Comparison of ENCODE assay signal across 13 cellular contexts in genomic region chr16:57846078-57846697, GRCh38. TPM values are rescaled to one million over a fixed set of nuclear protein-coding genes. Genes with fewer than 3 reads are reported as not detected.
DNase-seq lines count a peak whose midpoint lies in the region; ATAC-seq and TF ChIP-seq lines count a peak whose summit lies in the region.
"Had no signal": no experiment of that assay in that cellular context is flagged by ENCODE, and none has a peak within 500 bp of the region (broad histone marks: within the 10 kb centered on the region; RNA-seq: fewer than 3 reads in every experiment).

No MANE protein-coding gene starts in this region.

- peak overlapping the region; percentile 40 to 94 (median 74); a peak in 6 of 7 replicates for H3K27ac Mint-ChIP-seq in H9

- no peaks in the 10 kb centered on the region for H4K20me1 ChIP-seq in H9 (ENCODE audit: control insufficient read depth, insufficient read depth, insufficient read length)
- H4K20me1 ChIP-seq: BLaER1 treated with 17β-estradiol and CSF1 and Interleukin-3, amounts not matched to agents 10 nM and 100 nM had no signal

- H3K4me1 ChIP-seq in H9 (ENCODE audit: insufficient read depth, low read length) (peaks cover 6% of the 10 kb centered on the region; the same call in 1 of the 2 replicates), neuronal stem cell (ENCODE audit: control insufficient read depth in 2 of 2, insufficient read depth in 1 of 2, low read depth in 1 of 2, low read length in 2 of 2) (peaks cover 8 to 13% of the 10 kb centered on the region in 2 donors)

- H3K4me3 Mint-ChIP-seq in H9, result peak overlapping the region; percentile 31 to 47
- H3K4me3 Mint-ChIP-seq: natural killer cell treated with Interleukin-12 subunit alpha and Interleukin-12 subunit beta and Interleukin-15 and Interleukin-18, amount 100 ng/mL, for 72 hours had no signal

- no peak overlapping the region for H4K91ac ChIP-seq in H9 (ENCODE audit: insufficient read length, low read depth, low read length)
- H4K91ac ChIP-seq in neuronal stem cell (ENCODE audit: low read depth, low read length, poor library complexity), result no peak overlapping the region

- TF ChIP-seq CTCF in H9 (conservative IDR thresholded peaks at IDR 0.05) (no peak), choroid plexus epithelial cell (conservative IDR thresholded peaks at IDR 0.05; ENCODE audit: low read depth, low read length) (no peak)

- H2BK120ac ChIP-seq in H9 (ENCODE audit: low read depth, low read length, poor library complexity, severe bottlenecking) (no peak overlapping the region), neuronal stem cell (ENCODE audit: low read depth, low read length) (no peak overlapping the region)

- no peak overlapping the region for H3K4ac ChIP-seq in H9 (ENCODE audit: low read depth, low read length)
- H3K4ac ChIP-seq in neuronal stem cell (ENCODE audit: low read length), result no peak overlapping the region

- H3K4me2 ChIP-seq in H9 (ENCODE audit: insufficient read depth, insufficient read length, low read length) (peak overlapping the region; percentile 44), neuronal stem cell (ENCODE audit: insufficient read depth, low read length, poor library complexity, severe bottlenecking) (no peak overlapping the region)

- H3K27me3 Mint-ChIP-seq in H9 (ENCODE audit: low read depth), result peaks cover 12% of the 10 kb centered on the region

- H4K5ac ChIP-seq in H9 (ENCODE audit: insufficient read length, low read depth, low read length), result no peak overlapping the region

- H3K9ac ChIP-seq in H9 (ENCODE audit: extremely low read depth, insufficient read length, low read length), result no peak overlapping the region
- H3K9ac ChIP-seq in neuronal stem cell (ENCODE audit: low read depth, low read length, poor library complexity), result no peak overlapping the region
- H3K9ac ChIP-seq: BLaER1 treated with 17β-estradiol and CSF1 and Interleukin-3, amounts not matched to agents 10 nM and 100 nM had no signal

- no peak overlapping the region for H4K8ac ChIP-seq in H9 (replicated peaks; ENCODE audit: insufficient read length, low read depth, low read length)
- no peak overlapping the region for H4K8ac ChIP-seq in neuronal stem cell (ENCODE audit: low read depth, low read length)

- H3K4me3 ChIP-seq in choroid plexus epithelial cell (ENCODE audit: low read depth, low read length) (no peak overlapping the region), neuronal stem cell (ENCODE audit: low read length in 2 of 2) (no peak overlapping the region)
- H3K4me3 ChIP-seq: BLaER1 treated with 17β-estradiol and CSF1 and Interleukin-3, amounts not matched to agents 10 nM and 100 nM had no signal

- WGBS in H9 (ENCODE audit: extremely low coverage, insufficient read length, low lambda C conversion rate), result no CpG with 5 or more reads among the region's 9 CpGs
- no CpG with 5 or more reads among the region's 9 CpGs for WGBS in neuronal stem cell (ENCODE audit: extremely low coverage in 2 of 2, insufficient read length in 2 of 2, insufficient replicate concordance in 1 of 2), 2 donors

- no peaks in the 10 kb centered on the region for H3K79me2 ChIP-seq in H9 (ENCODE audit: insufficient read depth, low read length)

- H3K36me3 ChIP-seq in neuronal stem cell (replicated peaks in 1 of 2; ENCODE audit: control insufficient read depth in 2 of 2, insufficient read depth in 2 of 2, low read length in 2 of 2), result no peaks in the 10 kb centered on the region
- H3K36me3 ChIP-seq: BLaER1 treated with 17β-estradiol and CSF1 and Interleukin-3, amounts not matched to agents 10 nM and 100 nM had no signal

- peaks cover 44 to 49% of the 10 kb centered on the region in 2 experiments for H3K4me1 Mint-ChIP-seq in H9

- H2AFZ ChIP-seq in H9 (ENCODE audit: low read length) (no peak overlapping the region), neuronal stem cell (ENCODE audit: low read length) (peak overlapping the region; percentile 69)

- H2AK5ac ChIP-seq in H9 (ENCODE audit: insufficient read length, low read length) (no peak overlapping the region), neuronal stem cell (ENCODE audit: low read depth, low read length) (no peak overlapping the region)

- 0 out of 5 replicates have a peak, but pooled peaks cover 0 to 3% of the 10 kb centered on the region in 2 experiments for H3K9me3 Mint-ChIP-seq in H9
- H3K9me3 Mint-ChIP-seq: natural killer cell treated with Interleukin-12 subunit alpha and Interleukin-12 subunit beta and Interleukin-15 and Interleukin-18, amount 100 ng/mL, for 72 hours had no signal

- ATAC-seq in HG03432 (IDR thresholded peaks at IDR 0.05; ENCODE audit: unreplicated experiment) (no peak), HG03442 (IDR thresholded peaks at IDR 0.05; ENCODE audit: unreplicated experiment) (no peak), Right ventricle myocardium inferior (no peak)

- H2BK12ac ChIP-seq in H9 (ENCODE audit: insufficient read length, low read depth, low read length) (peak overlapping the region; percentile 3), neuronal stem cell (ENCODE audit: low read length) (peak overlapping the region; percentile 58)

- H2BK15ac ChIP-seq in H9 (ENCODE audit: low read depth, low read length) (no peak overlapping the region), neuronal stem cell (ENCODE audit: low read length) (no peak overlapping the region)

- H3K79me1 ChIP-seq in H9 (ENCODE audit: insufficient read depth, low read depth, low read length, poor library complexity, severe bottlenecking) (no peaks in the 10 kb centered on the region), neuronal stem cell (ENCODE audit: low read depth, low read length) (no peaks in the 10 kb centered on the region)

- no peak overlapping the region for H3K23ac ChIP-seq in H9 (ENCODE audit: insufficient read length, low read depth, low read length)
- no peak overlapping the region for H3K23ac ChIP-seq in neuronal stem cell (ENCODE audit: low read depth, low read length, poor library complexity)

- peak; percentile 90 for DNase-seq in H9
- peak; percentile 49 for DNase-seq in NCI-H2227 (lab: John Stamatoyannopoulos, UW; ENCODE audit: unreplicated experiment)
- DNase-seq in choroid plexus epithelial cell (ENCODE audit: low read depth), result peak; percentile 64
- no peak for DNase-seq in neuronal stem cell (ENCODE audit: low spot score)
- no peak for DNase-seq in NCI-H128 (lab: John Stamatoyannopoulos, UW; ENCODE audit: unreplicated experiment)
- no peak for DNase-seq in Right ventricle myocardium inferior (ENCODE audit: missing footprints)
- DNase-seq: activated CD4-positive, alpha-beta T cell treated with anti-CD3 and anti-CD28 coated beads for 4 hours; left cardiac atrium; substantia nigra had no signal

- H3K9me3 ChIP-seq in H9 (ENCODE audit: control insufficient read depth, low read depth, low read length), result no peaks in the 10 kb centered on the region
- no peaks in the 10 kb centered on the region for H3K9me3 ChIP-seq in neuronal stem cell (replicated peaks in 1 of 2; ENCODE audit: control insufficient read depth in 2 of 2, insufficient read depth in 1 of 2, low read depth in 1 of 2, low read length in 2 of 2)
- H3K9me3 ChIP-seq: BLaER1 treated with 17β-estradiol and CSF1 and Interleukin-3, amounts not matched to agents 10 nM and 100 nM had no signal

- no peak overlapping the region for H2BK20ac ChIP-seq in H9 (ENCODE audit: low read depth, low read length, poor library complexity, severe bottlenecking)

- no peaks in the 10 kb centered on the region; the same call in 1 of the 2 replicates for H3K27me3 ChIP-seq in H9 (ENCODE audit: insufficient read depth, low read length)
- no peaks in the 10 kb centered on the region for H3K27me3 ChIP-seq in neuronal stem cell (ENCODE audit: control insufficient read depth in 3 of 3, insufficient read depth in 3 of 3, low read depth in 1 of 3, low read length in 3 of 3)
- H3K27me3 ChIP-seq: BLaER1 treated with 17β-estradiol and CSF1 and Interleukin-3, amounts not matched to agents 10 nM and 100 nM had no signal

- no peak overlapping the region for H2BK5ac ChIP-seq in H9 (ENCODE audit: insufficient read length, low read length)
- peak overlapping the region; percentile 32 for H2BK5ac ChIP-seq in neuronal stem cell (ENCODE audit: low read length)

- H3K36me3 Mint-ChIP-seq in H9 (ENCODE audit: insufficient read depth in 1 of 3, low read depth in 3 of 3), result no peaks in the 10 kb centered on the region
- H3K36me3 Mint-ChIP-seq: natural killer cell treated with Interleukin-12 subunit alpha and Interleukin-12 subunit beta and Interleukin-15 and Interleukin-18, amount 100 ng/mL, for 72 hours had no signal

- 0 out of 2 replicates have a peak overlapping the region, but pooled peaks have one; percentile 1 for H3K14ac ChIP-seq in H9 (ENCODE audit: insufficient read depth, low read length)
- no peak overlapping the region for H3K14ac ChIP-seq in neuronal stem cell (ENCODE audit: low read length)

- H3K18ac ChIP-seq in H9 (ENCODE audit: insufficient read length, low read depth, low read length) (peak overlapping the region; percentile 9), neuronal stem cell (ENCODE audit: low read length) (peak overlapping the region; percentile 50)

- intact Hi-C loops in Right ventricle myocardium inferior (cut with DNase I), result no loop called here

- no peak overlapping the region for H3K56ac ChIP-seq in H9 (ENCODE audit: insufficient read length, low read depth, low read length)

- no peak overlapping the region for H3K27ac ChIP-seq in H9 (ENCODE audit: insufficient read length, low read depth, low read length)
- H3K27ac ChIP-seq in neuronal stem cell (replicated peaks; ENCODE audit: low read length), result no peak overlapping the region
- H3K27ac ChIP-seq: BLaER1 treated with 17β-estradiol and CSF1 and Interleukin-3, amounts not matched to agents 10 nM and 100 nM had no signal

- H3K23me2 ChIP-seq in H9 (ENCODE audit: insufficient read length, low read depth, low read length, poor library complexity, severe bottlenecking), result no peaks in the 10 kb centered on the region

- no peak overlapping the region for H3T11ph ChIP-seq in H9 (ENCODE audit: low read length)

RNA-seq across cellular contexts. Expression of gene KIFC3, which starts 43.9 kb away (rescaled TPM):
- total RNA-seq in H9 (2021), result 3.5 and 5.0 TPM in 2 replicates
- polyA plus RNA-seq in neuronal stem cell (2013, experiment 1 of 2), result 1.3 TPM
- polyA plus RNA-seq in neuronal stem cell (2013, experiment 2 of 2), result 1.1 TPM
- total RNA-seq in Right ventricle myocardium inferior, result 55.3 TPM

Comparison
In these comparisons a context has a peak if more than half of its experiments do, and no peak if none do; other contexts are left out.
1. DNase-seq: peak in H9 (single experiment), NCI-H2227 (single experiment) and choroid plexus epithelial cell (single experiment); none in neuronal stem cell (single experiment), NCI-H128 (single experiment) and Right ventricle myocardium inferior (single experiment).